ENCODE assay signal across 8 cellular contexts in the genomic region with DNA sequence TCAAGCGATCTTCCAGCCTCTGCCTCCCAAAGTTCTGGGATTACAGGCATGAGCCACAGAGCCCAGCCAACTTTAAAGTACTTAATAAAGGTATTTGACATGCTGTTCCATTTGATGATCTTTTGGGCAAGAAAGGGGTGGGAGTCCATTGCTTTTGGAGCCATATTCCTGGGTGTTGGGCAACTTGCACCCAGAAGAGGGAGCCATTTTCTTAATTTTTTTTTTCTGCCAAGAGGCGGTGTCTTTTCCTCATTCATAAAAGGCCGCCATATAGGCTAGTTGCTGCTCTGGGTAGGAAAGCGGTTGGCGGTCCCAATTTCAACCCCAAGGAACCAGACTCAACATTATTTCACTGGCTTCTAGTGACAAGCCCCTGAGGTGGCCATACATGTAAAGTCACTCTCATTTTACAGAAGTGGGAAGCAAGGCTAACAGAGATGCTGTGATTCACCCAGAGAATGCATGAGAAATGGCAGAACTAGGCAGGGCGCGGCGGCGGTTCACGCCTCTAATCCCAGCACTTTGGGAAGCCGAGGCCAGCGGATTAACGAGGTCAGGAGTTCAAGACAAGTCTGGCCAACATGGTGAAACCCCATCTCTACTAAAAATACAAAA.
DNase-seq lines count a peak whose midpoint lies in the region; ATAC-seq and TF ChIP-seq lines count a peak whose summit lies in the region.

No MANE protein-coding gene starts in this region.

- peak overlapping the region; percentile 41 for H2AFZ ChIP-seq in osteoblast (ENCODE audit: low read length)

- TF ChIP-seq CTCF in cardiac fibroblast (IDR thresholded peaks at IDR 0.05; ENCODE audit: low read depth, low read length) = peak; percentile 59
- TF ChIP-seq CTCF in osteoblast (IDR thresholded peaks at IDR 0.05; ENCODE audit: extremely low read depth, low read depth, low read length) = peak; percentile 74

- peaks cover 7% of the 10 kb centered on the region for H3K27me3 ChIP-seq in osteoblast (ENCODE audit: insufficient read depth, low read length)

- H3K27ac ChIP-seq in osteoblast (ENCODE audit: low read depth, low read length) = no peak overlapping the region

- ATAC-seq in HG03025 (IDR thresholded peaks at IDR 0.05; ENCODE audit: low FRiP score, unreplicated experiment) (no peak), GM21737 (IDR thresholded peaks at IDR 0.05; ENCODE audit: unreplicated experiment) (no peak), HG02840 (IDR thresholded peaks at IDR 0.05; ENCODE audit: low FRiP score, unreplicated experiment) (no peak)

- H3K9me3 ChIP-seq in osteoblast (ENCODE audit: low read depth, low read length) = no peaks in the 10 kb centered on the region

- H3K4me3 ChIP-seq in cardiac fibroblast (replicated peaks in 1 of 2; ENCODE audit: low read depth in 2 of 2, low read length in 2 of 2) = no peak overlapping the region
- no peak overlapping the region for H3K4me3 ChIP-seq in osteoblast (ENCODE audit: insufficient read depth, low read length)

- H4K20me1 ChIP-seq in osteoblast (ENCODE audit: insufficient read depth, low read length) = no peaks in the 10 kb centered on the region

- DNase-seq in NCI-H1105 treated with DMSO at 0.1 percent for 48 hours (lab: John Stamatoyannopoulos, UW) (peak; percentile 12), NCI-H1105 (lab: John Stamatoyannopoulos, UW) (no peak), NCI-H1694 treated with DMSO at 0.1 percent for 48 hours (lab: John Stamatoyannopoulos, UW) (peak; percentile 2), cardiac fibroblast (ENCODE audit: low read depth in 2 of 2) (peak; percentile 49 to 58), osteoblast (ENCODE audit: insufficient read length, low spot score, missing footprints) (peak; percentile 86)

- H3K79me2 ChIP-seq in osteoblast (ENCODE audit: insufficient read depth, low read length) = no peaks in the 10 kb centered on the region

- no peaks in the 10 kb centered on the region for H3K4me1 ChIP-seq in osteoblast (ENCODE audit: insufficient read depth, low read length)

- no peak overlapping the region for H3K4me2 ChIP-seq in osteoblast (ENCODE audit: insufficient read depth, low read length)

- no peaks in the 10 kb centered on the region for H3K36me3 ChIP-seq in osteoblast (ENCODE audit: insufficient read depth, low read length)
